ENCODE assay signal across 16 cellular contexts in genomic region chr4:38141808-38142500, GRCh38.
DNase-seq lines count a peak whose midpoint lies in the region; TF ChIP-seq lines count a peak whose summit lies in the region.
"Had no signal": no experiment of that assay in that cellular context is flagged by ENCODE, and none has a peak within 500 bp of the region (broad histone marks: within the 10 kb centered on the region; RNA-seq: fewer than 3 reads in every experiment).

No MANE protein-coding gene starts in this region.

- no peak overlapping the region for H2AFZ ChIP-seq in SK-N-SH (ENCODE audit: low read depth)
- H2AFZ ChIP-seq: neural progenitor cell had no signal

- H3K36me3 ChIP-seq in SK-N-SH (replicated peaks in 1 of 2; ENCODE audit: control insufficient read depth in 1 of 2, insufficient read depth in 2 of 2, low read length in 1 of 2) (peaks cover 2 to 11% of the 10 kb centered on the region in 2 experiments), ovary (no peaks in the 10 kb centered on the region)
- H3K36me3 ChIP-seq: neural progenitor cell had no signal

- no peaks in the 10 kb centered on the region for H4K20me1 ChIP-seq in SK-N-SH (ENCODE audit: insufficient read depth)

- H3K79me2 ChIP-seq in SK-N-SH (ENCODE audit: insufficient read depth) = no peaks in the 10 kb centered on the region

- H3F3A ChIP-seq in SK-N-SH (replicated peaks; ENCODE audit: insufficient read depth) = peaks cover 4% of the 10 kb centered on the region

- no peaks in the 10 kb centered on the region for H3K27me3 ChIP-seq in SK-N-SH (ENCODE audit: insufficient read depth)
- no peaks in the 10 kb centered on the region for H3K27me3 ChIP-seq in ovary
- H3K27me3 ChIP-seq: heart left ventricle, neural progenitor cell, spleen, tibial artery had no signal

- H3K9me3 ChIP-seq in SK-N-SH = no peaks in the 10 kb centered on the region
- H3K9me3 ChIP-seq in ovary = no peaks in the 10 kb centered on the region
- H3K9me3 ChIP-seq: A549, heart left ventricle, spleen, tibial artery had no signal

- WGBS in SK-N-SH (ENCODE audit: low lambda C conversion rate) = 85% methylated on average over 4 of the region's 8 CpGs
- WGBS in ovary, 3 donors = 80 to 95% (median 93%) methylated on average over 8 of the region's 8 CpGs

- no peak for TF ChIP-seq RAD21 in SK-N-SH (IDR thresholded peaks at IDR 0.05; ENCODE audit: low read length)

- intact Hi-C loops in ovary (cut with DNase I) = no loop called here

- TF ChIP-seq EP300 in SK-N-SH (IDR thresholded peaks at IDR 0.05; ENCODE audit: borderline replicate concordance in 1 of 2, low read depth in 1 of 2, low read length in 1 of 2) (no peak), ovary (IDR thresholded peaks at IDR 0.05) (no peak)

- no peak for TF ChIP-seq POLR2A in ovary (IDR thresholded peaks at IDR 0.05)

- TF ChIP-seq CTCF in SK-N-SH (IDR thresholded peaks at IDR 0.05) (no peak), fibroblast of mammary gland (conservative IDR thresholded peaks at IDR 0.05; ENCODE audit: control insufficient read depth, insufficient read depth, low read depth, low read length) (no peak), ovary (IDR thresholded peaks at IDR 0.05) (no peak)

- DNase-seq in activated CD4-positive, alpha-beta T cell treated with anti-CD3 and anti-CD28 coated beads for 48 hours = peak; percentile 28
- DNase-seq in activated CD4-positive, alpha-beta T cell treated with anti-CD3 and anti-CD28 coated beads for 1 hour = no peak
- DNase-seq in SK-N-SH (no peak), fibroblast of mammary gland (ENCODE audit: low read depth) (peak; percentile 94), skeletal muscle cell (ENCODE audit: low read depth) (peak; percentile 33), islet precursor cell (no peak), ovary (no peak), DMS53 (lab: John Stamatoyannopoulos, UW) (no peak)
- DNase-seq: amygdala, heart left ventricle, NCI-H1436 treated with DMSO at 0.1 percent for 48 hours, NCI-H524, spleen, tibial artery had no signal

- H3K4me3 ChIP-seq in SK-N-SH (ENCODE audit: low read depth in 2 of 2, low read length in 1 of 2) (no peak overlapping the region), fibroblast of mammary gland (ENCODE audit: control insufficient read depth, low read depth, low read length) (no peak overlapping the region), skeletal muscle cell (ENCODE audit: low read depth, low read length) (no peak overlapping the region), ovary (no peak overlapping the region)
- H3K4me3 ChIP-seq: A549, heart left ventricle, neural progenitor cell, spleen, tibial artery had no signal

- H3K4me1 ChIP-seq in SK-N-SH (ENCODE audit: control insufficient read depth in 1 of 2, insufficient read depth in 2 of 2, low read depth in 1 of 2, low read length in 1 of 2) (peaks cover 0 to 6% of the 10 kb centered on the region in 2 experiments; a peak in 1 of 4 replicates), ovary (ENCODE audit: insufficient read depth) (peaks cover 2% of the 10 kb centered on the region)
- H3K4me1 ChIP-seq: A549, spleen, tibial artery had no signal

- no peak overlapping the region for H3K9ac ChIP-seq in SK-N-SH
- H3K9ac ChIP-seq: neural progenitor cell had no signal

- no peak overlapping the region for H3K27ac ChIP-seq in SK-N-SH (ENCODE audit: low read depth in 2 of 2, low read length in 1 of 2)
- H3K27ac ChIP-seq in ovary = no peak overlapping the region
- H3K27ac ChIP-seq: A549, neural progenitor cell, spleen, tibial artery had no signal

- no peak overlapping the region for H3K4me2 ChIP-seq in SK-N-SH
- H3K4me2 ChIP-seq: A549, neural progenitor cell had no signal

- POLR2A ChIA-PET in SK-N-SH (lab: Yijun Ruan, JAX) = no interaction called here

- H3K9me2 ChIP-seq in SK-N-SH = no peaks in the 10 kb centered on the region

- CTCF ChIA-PET in SK-N-SH (lab: Yijun Ruan, JAX) = no interaction called here

TF ChIP-seq in SK-N-SH, 30 proteins besides CTCF, POLR2A, EP300 and RAD21:
- TF ChIP-seq TCF12 (IDR thresholded peaks at IDR 0.05) = 0 out of 2 replicates have a peak, but pooled peaks have one; percentile 3
- no peak for TF ChIP-seq IRF3 (IDR thresholded peaks at IDR 0.05; ENCODE audit: low read depth, low read length)
- no peak for TF ChIP-seq MAX (IDR thresholded peaks at IDR 0.05; ENCODE audit: low read depth)
- TF ChIP-seq USF2 (IDR thresholded peaks at IDR 0.05; ENCODE audit: borderline replicate concordance, low read depth, low read length) = no peak
- peak; percentile 42; the same call in 1 of the 2 replicates for TF ChIP-seq FOSL2 (IDR thresholded peaks at IDR 0.05; ENCODE audit: borderline replicate concordance, low read depth)
- no peak for TF ChIP-seq USF1 (IDR thresholded peaks at IDR 0.05; ENCODE audit: borderline replicate concordance, low read depth)
- TF ChIP-seq PBX3 (IDR thresholded peaks at IDR 0.05) = peak; percentile 65; the same call in 1 of the 2 replicates

Comparison
In these comparisons a context has a peak if more than half of its experiments do, and no peak if none do; other contexts are left out.
1. DNase-seq: peak in activated CD4-positive, alpha-beta T cell treated with anti-CD3 and anti-CD28 coated beads for 48 hours (single experiment), fibroblast of mammary gland (single experiment) and skeletal muscle cell (single experiment); none in activated CD4-positive, alpha-beta T cell treated with anti-CD3 and anti-CD28 coated beads for 1 hour (single experiment), SK-N-SH (single experiment), islet precursor cell (single experiment), ovary (0 of 5) and DMS53 (single experiment).